Comparison of ENCODE assay signal across 8 cellular contexts in genomic region chr10:122307669-122308486, GRCh38. TPM values are rescaled to one million over a fixed set of nuclear protein-coding genes. Genes with fewer than 3 reads are reported as not detected.
A peak's percentile ranks its signal among the peaks of the same experiment; 100 is the strongest.
DNase-seq lines count a peak whose midpoint lies in the region; ATAC-seq, FAIRE-seq and TF ChIP-seq lines count a peak whose summit lies in the region.

No MANE protein-coding gene starts in this region.

- no peak overlapping the region for H3K14ac ChIP-seq in H1 (ENCODE audit: insufficient read length)

- H3K56ac ChIP-seq in H1 (replicated peaks; ENCODE audit: insufficient read length, low read depth, low read length), result no peak overlapping the region

- no peak overlapping the region for H4K91ac ChIP-seq in H1 (replicated peaks; ENCODE audit: insufficient read length, low read length)

- CTCF ChIA-PET in H1 (lab: Charles Lee; ENCODE audit: partially characterized antibody), result interaction anchor here (0.6 to 4.5 kb wide), 5 partner anchors 10 to 443 kb away, joined by 3 to 36 read pairs (median 3); no protein-coding TSS in a partner anchor

- no peak overlapping the region for H2BK15ac ChIP-seq in H1 (ENCODE audit: low read length)

- H3K23ac ChIP-seq in H1 (ENCODE audit: insufficient read length), result no peak overlapping the region

- H3K27ac ChIP-seq in H1 (ENCODE audit: low read depth, low read length), result no peak overlapping the region
- H3K27ac ChIP-seq in mucosa of rectum (ENCODE audit: low read depth in 2 of 2, low read length in 2 of 2), result peak overlapping the region; percentile 56 to 59

- POLR2A ChIA-PET in H1 (lab: Charles Lee; ENCODE audit: partially characterized antibody), result no interaction called here

- no peak overlapping the region for H3K18ac ChIP-seq in H1 (ENCODE audit: extremely low read depth, low read length)

- FAIRE-seq in H1 (lab: Jason Lieb, UNC), result no peak

- TF ChIP-seq EP300 in H1 (IDR thresholded peaks at IDR 0.05; ENCODE audit: borderline replicate concordance in 1 of 2, low read depth in 2 of 2, low read length in 2 of 2), result no peak

- 84% methylated on average over 15 of the region's 15 CpGs; no CpG with 5 or more reads in 1 of the 2 experiments for WGBS in H1 (ENCODE audit: extremely low coverage in 1 of 2, insufficient coverage in 1 of 2, insufficient read length in 1 of 2, insufficient replicate concordance in 2 of 2, low coverage in 1 of 2, low lambda C conversion rate in 2 of 2, missing lambda C conversion rate in 1 of 2), 2 experiments

- H2BK5ac ChIP-seq in H1 (ENCODE audit: low read depth, low read length), result no peak overlapping the region

- no peak overlapping the region for H3K4me2 ChIP-seq in H1 (ENCODE audit: insufficient read depth in 1 of 2, low read depth in 2 of 2, low read length in 2 of 2)

- DNase-seq in MV-4-11 (lab: John Stamatoyannopoulos, UW) (peak; percentile 47), H1 (ENCODE audit: low read depth in 1 of 2, low spot score in 2 of 2) (no peak), BE2C (no peak), HAP-1 (ENCODE audit: low spot score in 2 of 2) (no peak), NCI-H510A treated with DMSO at 0.1 percent for 48 hours (lab: John Stamatoyannopoulos, UW) (no peak)

- no peak overlapping the region for H4K5ac ChIP-seq in H1 (ENCODE audit: insufficient read length, low read depth, low read length)

- H3K4me3 ChIP-seq in H1 (ENCODE audit: extremely low read depth in 1 of 4, insufficient read depth in 2 of 4, low read depth in 3 of 4, low read length in 4 of 4) (no peak overlapping the region), mucosa of rectum (ENCODE audit: low read length in 2 of 2) (peak overlapping the region in 1 of 2 donors; percentile 5), BE2C (ENCODE audit: low read depth, low read length) (no peak overlapping the region), HAP-1 (no peak overlapping the region)

- H3K4me1 ChIP-seq in H1 (replicated peaks in 1 of 4; ENCODE audit: control insufficient read depth in 3 of 4, insufficient read depth in 4 of 4, low read length in 3 of 4), result peaks cover 0 to 7% (median 1%) of the 10 kb centered on the region in 4 experiments; a peak in 3 of 7 replicates
- H3K4me1 ChIP-seq in mucosa of rectum (ENCODE audit: control insufficient read depth in 2 of 2, insufficient read depth in 2 of 2, low read length in 2 of 2), result peaks cover 11 to 37% of the 10 kb centered on the region in 2 donors
- H3K4me1 ChIP-seq in BE2C, result no peaks in the 10 kb centered on the region
- no peaks in the 10 kb centered on the region for H3K4me1 ChIP-seq in HAP-1

- in situ Hi-C loops in HAP-1 (cut with MboI; ENCODE audit: low sequenced_read_pairs), result no loop called here

- H3K27me3 ChIP-seq in H1 (replicated peaks in 1 of 4; ENCODE audit: control insufficient read depth in 3 of 4, extremely low read depth in 1 of 4, insufficient read depth in 3 of 4, low read length in 3 of 4) (no peaks in the 10 kb centered on the region), mucosa of rectum (ENCODE audit: control insufficient read depth in 2 of 2, insufficient read depth in 2 of 2, low read length in 2 of 2) (no peaks in the 10 kb centered on the region), BE2C (0 out of 2 replicates have a peak, but pooled peaks cover 3% of the 10 kb centered on the region), HAP-1 (ENCODE audit: low read depth) (no peaks in the 10 kb centered on the region)

- no peak overlapping the region for H4K8ac ChIP-seq in H1 (ENCODE audit: extremely low read depth, insufficient read depth, low read length)

- H3K36me3 ChIP-seq in H1 (ENCODE audit: control insufficient read depth in 2 of 4, insufficient read depth in 4 of 4, low read length in 3 of 4) (no peaks in the 10 kb centered on the region), mucosa of rectum (ENCODE audit: control insufficient read depth in 2 of 2, insufficient read depth in 2 of 2, low read length in 2 of 2) (no peaks in the 10 kb centered on the region), BE2C (no peaks in the 10 kb centered on the region), HAP-1 (replicated peaks) (no peaks in the 10 kb centered on the region)

- TF ChIP-seq RAD21 in H1 (IDR thresholded peaks at IDR 0.05 in 1 of 2, conservative IDR thresholded peaks at IDR 0.05 in 1 of 2; ENCODE audit: low read depth in 2 of 2, low read length in 2 of 2), result no peak

- TF ChIP-seq CTCF in H1 (IDR thresholded peaks at IDR 0.05; ENCODE audit: control extremely low read depth in 1 of 3, insufficient read depth in 1 of 3, low read depth in 1 of 3, low read length in 3 of 3) (no peak), BE2C (IDR thresholded peaks at IDR 0.05; ENCODE audit: low read depth, low read length) (no peak)

- no peak overlapping the region for H2BK20ac ChIP-seq in H1 (ENCODE audit: low read length)

- H2AFZ ChIP-seq in H1 (ENCODE audit: low read length), result 0 out of 2 replicates have a peak overlapping the region, but pooled peaks have one; percentile 78

- H2BK120ac ChIP-seq in H1 (replicated peaks; ENCODE audit: low read depth, low read length), result no peak overlapping the region

- H3K9me3 ChIP-seq in H1 (ENCODE audit: insufficient read depth in 2 of 2, low read depth in 1 of 2, low read length in 1 of 2) (no peaks in the 10 kb centered on the region), mucosa of rectum (ENCODE audit: control insufficient read depth in 2 of 2, low read length in 2 of 2) (no peaks in the 10 kb centered on the region), BE2C (no peaks in the 10 kb centered on the region), HAP-1 (no peaks in the 10 kb centered on the region)

- ATAC-seq in GM21367 (IDR thresholded peaks at IDR 0.05; ENCODE audit: unreplicated experiment) (peak; percentile 51), GM18498 (IDR thresholded peaks at IDR 0.05; ENCODE audit: unreplicated experiment) (no peak)

- no peaks in the 10 kb centered on the region for H3K79me1 ChIP-seq in H1 (ENCODE audit: low read depth, low read length)

- H3K23me2 ChIP-seq in H1 (ENCODE audit: low read depth, low read length), result no peaks in the 10 kb centered on the region

- H3K9ac ChIP-seq in H1 (replicated peaks in 1 of 4; ENCODE audit: extremely low read depth in 1 of 4, low read depth in 3 of 4, low read length in 3 of 4), result no peak overlapping the region
- no peak overlapping the region for H3K9ac ChIP-seq in mucosa of rectum (ENCODE audit: low read depth in 1 of 2, low read length in 2 of 2)

- no peak overlapping the region for H3K4ac ChIP-seq in H1 (replicated peaks; ENCODE audit: insufficient read length, low read depth, low read length)

- no peak for TF ChIP-seq POLR2A in H1 (IDR thresholded peaks at IDR 0.05; ENCODE audit: control extremely low read depth in 1 of 2, low read depth in 2 of 2, low read length in 2 of 2)

- no peaks in the 10 kb centered on the region for H4K20me1 ChIP-seq in H1 (replicated peaks in 1 of 2; ENCODE audit: control insufficient read depth in 1 of 2, insufficient read depth in 2 of 2, low read length in 2 of 2)

- H2AK5ac ChIP-seq in H1 (ENCODE audit: low read depth, low read length), result no peak overlapping the region

- no peak overlapping the region for H2BK12ac ChIP-seq in H1 (ENCODE audit: low read depth, low read length)

- no peaks in the 10 kb centered on the region for H3K79me2 ChIP-seq in H1 (ENCODE audit: control insufficient read depth in 1 of 2, insufficient read depth in 2 of 2, low read length in 2 of 2)

TF ChIP-seq in H1, 55 proteins besides CTCF, POLR2A, EP300 and RAD21:
- no peak for TF ChIP-seq TBP (IDR thresholded peaks at IDR 0.05; ENCODE audit: low read depth, low read length)
- no peak for TF ChIP-seq EZH2 (IDR thresholded peaks at IDR 0.05; ENCODE audit: low read depth, low read length, severe bottlenecking)
- TF ChIP-seq, protein P1, sequence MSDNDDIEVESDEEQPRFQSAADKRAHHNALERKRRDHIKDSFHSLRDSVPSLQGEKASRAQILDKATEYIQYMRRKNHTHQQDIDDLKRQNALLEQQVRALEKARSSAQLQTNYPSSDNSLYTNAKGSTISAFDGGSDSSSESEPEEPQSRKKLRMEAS (IDR thresholded peaks at IDR 0.05), result no peak
- TF ChIP-seq JUND (IDR thresholded peaks at IDR 0.05; ENCODE audit: low read length), result no peak
- TF ChIP-seq SIN3A (conservative IDR thresholded peaks at IDR 0.05 in 1 of 2, IDR thresholded peaks at IDR 0.05 in 1 of 2; ENCODE audit: low read depth in 1 of 2, low read length in 2 of 2), result no peak
- no peak for TF ChIP-seq CBX5 (IDR thresholded peaks at IDR 0.05; ENCODE audit: low read depth, low read length)
- TF ChIP-seq SP1 (IDR thresholded peaks at IDR 0.05; ENCODE audit: low read depth, low read length), result no peak
- TF ChIP-seq GABPA (IDR thresholded peaks at IDR 0.05; ENCODE audit: borderline replicate concordance, insufficient read depth, low read length), result no peak
- no peak for TF ChIP-seq RNF2 (IDR thresholded peaks at IDR 0.05; ENCODE audit: borderline replicate concordance, low read depth, low read length, missing control alignments, poor library complexity, severe bottlenecking)
- TF ChIP-seq CTBP2 (IDR thresholded peaks at IDR 0.05; ENCODE audit: borderline replicate concordance, insufficient read depth, insufficient read length, low read length), result no peak
- no peak for TF ChIP-seq SP2 (IDR thresholded peaks at IDR 0.05; ENCODE audit: low read length)
- TF ChIP-seq SIX5 (IDR thresholded peaks at IDR 0.05; ENCODE audit: low read depth, low read length), result no peak
- TF ChIP-seq MAFK (IDR thresholded peaks at IDR 0.05; ENCODE audit: low read depth, low read length), result no peak
- no peak for TF ChIP-seq ASH2L (IDR thresholded peaks at IDR 0.05; ENCODE audit: low read length)
- no peak for TF ChIP-seq HDAC6 (IDR thresholded peaks at IDR 0.05; ENCODE audit: low read depth, low read length)
- no peak for TF ChIP-seq POLR2AphosphoS5 (IDR thresholded peaks at IDR 0.05; ENCODE audit: low read depth, low read length)

RNA-seq across cellular contexts. Expression of gene BTBD16, which starts 36.8 kb away (rescaled TPM):
- total RNA-seq in H1 (2021; fragmentation: NEBNext Ultra II Directional; extraction: Animal tissue kit (Norgen Biotek cat#: 25700)), result not detected in 2 replicates
- 0.05 TPM in 1 of 2 replicates, not detected in the other for polyA plus RNA-seq in H1 (2011; rRNA removed)
- polyA plus RNA-seq in H1 (2011; cell fraction: cytosol; rRNA removed), result 0.06 TPM
- not detected for polyA plus RNA-seq in H1 (2011; cell fraction: nucleus; rRNA removed)
- 0.27 TPM in 1 of 4 replicates, not detected in the others for polyA plus RNA-seq in H1 (2012, experiment 1 of 2)
- polyA plus RNA-seq in H1 (2012, experiment 2 of 2), result not detected
- polyA plus RNA-seq in H1 (2013, experiment 1 of 2), result 0.02 TPM
- 0.06 TPM for polyA plus RNA-seq in H1 (2013, experiment 2 of 2)
- 0.13 TPM in 1 of 2 replicates, not detected in the other for polyA minus RNA-seq in H1 (2011; rRNA and poly(A)+ RNA removed)
- polyA minus RNA-seq in H1 (2011; cell fraction: cytosol; rRNA and poly(A)+ RNA removed), result not detected
- not detected for polyA minus RNA-seq in H1 (2011; cell fraction: nucleus; rRNA and poly(A)+ RNA removed)
- polyA plus RNA-seq in BE2C (2012; ENCODE audit: insufficient read depth, insufficient read length, low read depth), result not detected
